Comparison of ENCODE assay signal across 12 cellular contexts in genomic region chr7:101956130-101956529, GRCh38.
"Had no signal": no experiment of that assay in that cellular context is flagged by ENCODE, and none has a peak within 500 bp of the region (broad histone marks: within the 10 kb centered on the region; RNA-seq: fewer than 3 reads in every experiment).

No MANE protein-coding gene starts in this region.

- H3K27me3 ChIP-seq: brain microvascular endothelial cell, esophagus muscularis mucosa had no signal

- H3K27ac Mint-ChIP-seq: activated T-cell treated with anti-CD3 and anti-CD28 coated beads, Interleukin-2, amount 50 U/mL, for 24 hours had no signal

- DNase-seq: activated effector memory CD4-positive, alpha-beta T cell treated with Interleukin-2 at 50 U/mL for 16 hours; activated T-cell treated with anti-CD3 and anti-CD28 coated beads, Interleukin-2, amount 50 U/mL, for 24 hours; brain microvascular endothelial cell; dermis blood vessel endothelial cell; foreskin fibroblast; mesendoderm; stimulated activated CD4-positive, alpha-beta T cell treated with anti-CD3 and anti-CD28 coated beads, Interleukin-4, amount 100 ng/mL, for 4 hours; T-helper 2 cell had no signal

- H3K4me3 Mint-ChIP-seq: activated naive CD8-positive, alpha-beta T cell; activated T-cell treated with anti-CD3 and anti-CD28 coated beads, Interleukin-2, amount 50 U/mL, for 24 hours had no signal

- H3K4me3 ChIP-seq: esophagus muscularis mucosa, skin epidermis had no signal

- H3K27ac ChIP-seq: brain microvascular endothelial cell, skin epidermis had no signal

- H3K27me3 Mint-ChIP-seq: activated naive CD8-positive, alpha-beta T cell; activated T-cell treated with anti-CD3 and anti-CD28 coated beads, Interleukin-2, amount 50 U/mL, for 24 hours had no signal

- H3K9me3 ChIP-seq: esophagus muscularis mucosa had no signal

- H3K36me3 ChIP-seq: brain microvascular endothelial cell, esophagus muscularis mucosa had no signal

- ATAC-seq: left lobe of liver had no signal

- H3K9me3 Mint-ChIP-seq: activated T-cell treated with anti-CD3 and anti-CD28 coated beads, Interleukin-2, amount 50 U/mL, for 24 hours had no signal
